ENCODE assay signal across 1 cellular context in genomic region chr11:119788911-119789560, GRCh38.
TF ChIP-seq lines count a peak whose summit lies in the region.

No MANE protein-coding gene starts in this region.

TF ChIP-seq in H1, 55 proteins besides CTCF, POLR2A, EP300 and RAD21 (continued from another document):
- TF ChIP-seq TAF1 (IDR thresholded peaks at IDR 0.05; ENCODE audit: low read depth, low read length) (no peak), KDM1A (IDR thresholded peaks at IDR 0.05; ENCODE audit: borderline replicate concordance, low read length) (no peak), MAX (IDR thresholded peaks at IDR 0.05) (no peak), JUN (IDR thresholded peaks at IDR 0.05; ENCODE audit: low read depth, low read length) (no peak), CREB1 (IDR thresholded peaks at IDR 0.05) (no peak), PHF8 (conservative IDR thresholded peaks at IDR 0.05; ENCODE audit: low read depth, low read length) (no peak), POLR2AphosphoS5 (IDR thresholded peaks at IDR 0.05; ENCODE audit: low read depth, low read length) (no peak), ASH2L (IDR thresholded peaks at IDR 0.05; ENCODE audit: low read length) (no peak), NANOG (IDR thresholded peaks at IDR 0.05; ENCODE audit: insufficient read depth, low read depth, low read length, poor library complexity, severe bottlenecking) (no peak), HDAC6 (IDR thresholded peaks at IDR 0.05; ENCODE audit: low read depth, low read length) (no peak), CHD7 (IDR thresholded peaks at IDR 0.05; ENCODE audit: insufficient replicate concordance, low read length) (no peak), TEAD4 (IDR thresholded peaks at IDR 0.05; ENCODE audit: low read depth, low read length) (no peak), SRF (IDR thresholded peaks at IDR 0.05; ENCODE audit: low read depth, low read length) (no peak), JUND (IDR thresholded peaks at IDR 0.05; ENCODE audit: low read length) (no peak), CEBPB (IDR thresholded peaks at IDR 0.05; ENCODE audit: low read depth, low read length) (no peak), RBBP5 (IDR thresholded peaks at IDR 0.05; ENCODE audit: borderline replicate concordance, low read depth, low read length) (no peak)
